8 cellular contexts compared by ENCODE assay signal in genomic region chr12:51172515-51173431, GRCh38. TPM values are rescaled to one million over a fixed set of nuclear protein-coding genes. Genes with fewer than 3 reads are reported as not detected.
DNase-seq lines count a peak whose midpoint lies in the region; ATAC-seq, FAIRE-seq and TF ChIP-seq lines count a peak whose summit lies in the region.

TFCP2 (minus strand) TSS chr12:51173135; CDS start chr12:51172422, 713 bp downstream.

- TF ChIP-seq CTCF in AG09319 (IDR thresholded peaks at IDR 0.05; ENCODE audit: low read depth, low read length), result no peak
- no peak for TF ChIP-seq CTCF in kidney (IDR thresholded peaks at IDR 0.05; ENCODE audit: borderline replicate concordance, extremely low read depth, insufficient read depth)

- FAIRE-seq in kidney (lab: Jason Lieb, UNC), result no peak

- peak within 1 kb of the TSS; percentile 93 to 98 for H3K9ac ChIP-seq in kidney (ENCODE audit: low read length in 2 of 2)

- DNase-seq in AG09319 (ENCODE audit: extremely low read depth, low read depth), result peak; percentile 88
- peak; percentile 97 for DNase-seq in NCI-H510A treated with DMSO at 0.1 percent for 48 hours (lab: John Stamatoyannopoulos, UW)
- peak; percentile 84 to 86 for DNase-seq in activated CD4-positive, alpha-beta T cell treated with anti-CD3 and anti-CD28 coated beads for 24 hours (ENCODE audit: low read depth in 2 of 2)
- DNase-seq in cerebellum (ENCODE audit: low spot score), result peak; percentile 99
- peak; percentile 99 for DNase-seq in kidney
- peak; percentile 83 to 86 for DNase-seq in stimulated activated CD4-positive, alpha-beta T cell treated with anti-CD3 and anti-CD28 coated beads, Interleukin-15, amount 100 ng/mL, for 1 hour (ENCODE audit: low read depth in 1 of 2, low spot score in 1 of 2)

- no peaks in the 10 kb centered on the region for H3K9me3 ChIP-seq in kidney (ENCODE audit: control insufficient read depth in 1 of 2, low read length in 2 of 2)

- no peaks in the 10 kb centered on the region for H3K36me3 ChIP-seq in kidney (ENCODE audit: control insufficient read depth in 1 of 2, insufficient read depth in 2 of 2, low read length in 2 of 2)

- peak within 1 kb of the TSS; percentile 89 to 98 for H3K4me3 ChIP-seq in kidney (ENCODE audit: low read length in 2 of 2)

- peak within 1 kb of the TSS; percentile 100 for H3K27ac ChIP-seq in kidney (ENCODE audit: low read depth in 2 of 2, low read length in 2 of 2)

- H3K4me1 ChIP-seq in kidney (ENCODE audit: control insufficient read depth in 1 of 2, insufficient read depth in 1 of 2, low read depth in 1 of 2, low read length in 2 of 2), result peaks cover 7 to 12% of the 10 kb centered on the region in 2 donors

- ATAC-seq in GM19035 (IDR thresholded peaks at IDR 0.05; ENCODE audit: unreplicated experiment) (peak; percentile 96), HG03342 (IDR thresholded peaks at IDR 0.05; ENCODE audit: unreplicated experiment) (peak; percentile 92)

- intact Hi-C loops in kidney (cut with DNase I), result no loop called here

RNA-seq across cellular contexts. Expression of gene TFCP2, which starts in this region (rescaled TPM):
- total RNA-seq in cerebellum, result 21.5 TPM
- total RNA-seq in kidney, result 31.2 TPM
- polyA plus RNA-seq in kidney (ENCODE audit: insufficient read depth, low read depth, low replicate concordance), result 15.2 TPM

Comparison
In these comparisons a context has a peak if more than half of its experiments do, and no peak if none do; other contexts are left out.
1. Peak in every context shown above with its lines: DNase-seq, ATAC-seq, H3K4me3 ChIP-seq and H3K27ac ChIP-seq.